8 cellular contexts compared by ENCODE assay signal in genomic region chr2:48248251-48248933, GRCh38.
DNase-seq lines count a peak whose midpoint lies in the region; ATAC-seq and TF ChIP-seq lines count a peak whose summit lies in the region.

No MANE protein-coding gene starts in this region.

- no peak overlapping the region for H3K27ac Mint-ChIP-seq in activated naive CD8-positive, alpha-beta T cell treated with anti-CD3 and anti-CD28 coated beads, Interleukin-2, amount 50 U/mL, for 24 hours

- no peaks in the 10 kb centered on the region for H3K9me3 Mint-ChIP-seq in activated naive CD8-positive, alpha-beta T cell treated with anti-CD3 and anti-CD28 coated beads, Interleukin-2, amount 50 U/mL, for 24 hours

- no peak overlapping the region for H3K4me3 Mint-ChIP-seq in activated naive CD8-positive, alpha-beta T cell treated with anti-CD3 and anti-CD28 coated beads, Interleukin-2, amount 50 U/mL, for 24 hours

- DNase-seq in ELF-1 (ENCODE audit: low read depth, low spot score) (peak; percentile 47), kidney epithelial cell (ENCODE audit: low read depth) (peak; percentile 78), NCI-H2081 treated with DMSO at 0.1 percent for 48 hours (lab: John Stamatoyannopoulos, UW) (no peak), amygdala (lab: John Stamatoyannopoulos, UW) (no peak), SHP77 (lab: John Stamatoyannopoulos, UW) (no peak)
- no peak for DNase-seq in activated naive CD8-positive, alpha-beta T cell treated with anti-CD3 and anti-CD28 coated beads, Interleukin-2, amount 50 U/mL, for 24 hours

- no peaks in the 10 kb centered on the region for H3K36me3 ChIP-seq in kidney epithelial cell (ENCODE audit: control insufficient read depth, insufficient read depth, low read length)

- H3K4me3 ChIP-seq in kidney epithelial cell (ENCODE audit: low read depth, low read length) = no peak overlapping the region

- peaks cover 2% of the 10 kb centered on the region for H3K36me3 Mint-ChIP-seq in activated naive CD8-positive, alpha-beta T cell treated with anti-CD3 and anti-CD28 coated beads, Interleukin-2, amount 50 U/mL, for 24 hours (ENCODE audit: low read depth)

- H3K4me1 Mint-ChIP-seq in activated naive CD8-positive, alpha-beta T cell treated with anti-CD3 and anti-CD28 coated beads, Interleukin-2, amount 50 U/mL, for 24 hours = peaks cover 19% of the 10 kb centered on the region

- ATAC-seq in GM21447 (IDR thresholded peaks at IDR 0.05; ENCODE audit: unreplicated experiment) = peak; percentile 89
- ATAC-seq in HG03571 (IDR thresholded peaks at IDR 0.05; ENCODE audit: unreplicated experiment) = peak; percentile 77
- ATAC-seq in activated naive CD8-positive, alpha-beta T cell treated with anti-CD3 and anti-CD28 coated beads, Interleukin-2, amount 50 U/mL, for 24 hours = peak; percentile 85

- TF ChIP-seq CTCF in kidney epithelial cell (IDR thresholded peaks at IDR 0.05; ENCODE audit: insufficient read depth, low read length, poor library complexity, severe bottlenecking) = no peak

- H3K27me3 Mint-ChIP-seq in activated naive CD8-positive, alpha-beta T cell treated with anti-CD3 and anti-CD28 coated beads, Interleukin-2, amount 50 U/mL, for 24 hours = no peaks in the 10 kb centered on the region

- no peaks in the 10 kb centered on the region for H3K27me3 ChIP-seq in kidney epithelial cell (ENCODE audit: control insufficient read depth, insufficient read depth, low read length)

Comparison
In these comparisons a context has a peak if more than half of its experiments do, and no peak if none do; other contexts are left out.
1. DNase-seq: peak in ELF-1 (single experiment) and kidney epithelial cell (single experiment); none in activated naive CD8-positive, alpha-beta T cell treated with anti-CD3 and anti-CD28 coated beads, Interleukin-2, amount 50 U/mL, for 24 hours (single experiment), NCI-H2081 treated with DMSO at 0.1 percent for 48 hours (single experiment), amygdala (0 of 56) and SHP77 (0 of 2).
2. Peak in every context shown above with its lines, with median percentiles within 50 percentile points of each other: ATAC-seq.